8 cellular contexts compared by ENCODE assay signal in the genomic region with DNA sequence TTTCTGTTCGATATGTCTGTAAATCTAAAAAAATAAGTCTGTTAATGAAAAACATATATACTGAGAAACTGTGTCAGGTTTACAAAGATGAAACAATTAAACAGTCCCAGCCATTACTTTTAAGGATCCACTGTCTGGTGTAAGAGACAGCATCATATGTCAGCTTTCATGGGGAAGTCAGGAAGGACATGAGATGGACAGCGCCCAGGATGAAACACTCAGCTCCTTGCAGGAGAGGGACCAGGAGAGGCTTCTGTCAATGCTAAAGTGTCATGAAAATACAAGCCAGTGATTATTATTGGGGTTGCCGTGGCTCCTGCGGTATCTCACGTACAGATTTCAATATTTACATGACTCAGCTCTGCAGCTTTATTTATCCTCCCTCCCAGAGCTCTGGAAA.
"Had no signal": no experiment of that assay in that cellular context is flagged by ENCODE, and none has a peak within 500 bp of the region (broad histone marks: within the 10 kb centered on the region; RNA-seq: fewer than 3 reads in every experiment).

No MANE protein-coding gene starts in this region.

- H3K4me1 Mint-ChIP-seq: IgD-negative memory B cell had no signal

- H3K4me3 Mint-ChIP-seq: H9, IgD-negative memory B cell had no signal

- H3K9ac ChIP-seq: GM23248, KMS-11 had no signal

- DNase-seq: GM23248, H9, HCEC 1CT, KBM-7 had no signal

- H3K4me3 ChIP-seq: GM23248 had no signal

- H3K4me2 ChIP-seq: KMS-11 had no signal

- H3K27ac Mint-ChIP-seq: H9 had no signal

- H2AFZ ChIP-seq: GM23248 had no signal

- H3K27ac ChIP-seq: GM23248, HL-60, KMS-11 had no signal

- ATAC-seq: HepG2 had no signal
